ENCODE assay signal across 21 cellular contexts in the genomic region with DNA sequence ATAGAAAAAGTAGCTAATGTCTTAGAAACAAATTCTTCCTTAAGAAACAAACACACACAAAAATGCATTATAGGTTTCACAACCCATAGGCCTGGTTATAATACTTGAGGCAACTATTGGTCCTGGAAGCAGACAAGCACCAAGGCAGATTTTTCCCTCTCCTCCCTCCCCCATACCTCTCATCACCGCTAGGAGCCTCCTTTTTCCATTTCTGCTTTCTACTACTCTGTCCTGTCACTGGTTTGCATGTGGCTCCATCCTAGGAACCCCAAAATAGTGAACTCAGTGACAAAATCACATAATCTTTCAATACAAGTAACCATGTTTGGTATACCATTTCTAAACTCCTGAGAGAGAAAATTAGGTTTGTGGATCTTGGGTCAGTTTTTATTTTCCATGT.
"Had no signal": no experiment of that assay in that cellular context is flagged by ENCODE, and none has a peak within 500 bp of the region (broad histone marks: within the 10 kb centered on the region; RNA-seq: fewer than 3 reads in every experiment).

No MANE protein-coding gene starts in this region.

- H3K27ac Mint-ChIP-seq: activated CD4-positive, alpha-beta memory T cell treated with anti-CD3 and anti-CD28 coated beads for 36 hours; activated CD8-positive, alpha-beta memory T cell treated with anti-CD3 and anti-CD28 coated beads, Interleukin-2, amount 10 ng/mL, durations not matched to agents 7 days and 5 days; activated naive CD4-positive, alpha-beta T cell treated with anti-CD3 and anti-CD28 coated beads for 36 hours; activated T-helper 2 cell treated with anti-CD3 and anti-CD28 coated beads, Interferon-gamma antibody, Interleukin-2, Interleukin-4, amounts not matched to agents 10 μg/mL and 5 μg/mL and 100 μg/mL, durations not matched to agents 14 hours and 24 hours and 36 hours; dendritic cell treated with granulocyte-macrophage colony-stimulating factor and Interleukin-4, amounts not matched to agents 40 ng/mL and 50 ng/mL, for 4 days; nephron progenitor cell; progenitor cell of endocrine pancreas had no signal

- H3K4me3 Mint-ChIP-seq: activated CD4-positive, alpha-beta memory T cell treated with anti-CD3 and anti-CD28 coated beads for 36 hours; activated CD8-positive, alpha-beta memory T cell treated with anti-CD3 and anti-CD28 coated beads, Interleukin-2, amount 10 ng/mL, durations not matched to agents 7 days and 5 days; activated naive CD4-positive, alpha-beta T cell treated with anti-CD3 and anti-CD28 coated beads for 36 hours; dendritic cell treated with granulocyte-macrophage colony-stimulating factor and Interleukin-4, amounts not matched to agents 40 ng/mL and 50 ng/mL, for 4 days; nephron progenitor cell had no signal

- H3K9me3 Mint-ChIP-seq: dendritic cell treated with granulocyte-macrophage colony-stimulating factor and Interleukin-4, amounts not matched to agents 40 ng/mL and 50 ng/mL, for 4 days; nephron progenitor cell had no signal

- H3K9me3 ChIP-seq: gastrocnemius medialis, heart left ventricle, lower lobe of right lung, right atrium auricular region, suprapubic skin, upper lobe of right lung had no signal

- H3K4me1 ChIP-seq: gastrocnemius medialis, heart left ventricle, lower lobe of right lung, right atrium auricular region, suprapubic skin, upper lobe of right lung had no signal

- DNase-seq: activated CD4-positive, alpha-beta memory T cell treated with anti-CD3 and anti-CD28 coated beads for 36 hours; activated CD8-positive, alpha-beta memory T cell treated with anti-CD3 and anti-CD28 coated beads, Interleukin-2, amount 10 ng/mL, durations not matched to agents 7 days and 5 days; activated naive CD4-positive, alpha-beta T cell treated with anti-CD3 and anti-CD28 coated beads for 36 hours; activated T-cell treated with anti-CD3 and anti-CD28 coated beads, Interleukin-2, amount 50 U/mL, for 1 hour; effector memory CD4-positive, alpha-beta T cell; gastrocnemius medialis; heart left ventricle; left cardiac atrium; lower lobe of right lung; nephron progenitor cell; stimulated activated CD4-positive, alpha-beta T cell treated with anti-CD3 and anti-CD28 coated beads, Interleukin-15, amount 100 ng/mL, for 24 hours; stimulated activated CD4-positive, alpha-beta T cell treated with anti-CD3 and anti-CD28 coated beads, Interleukin-4, amount 100 ng/mL, for 1 hour; stimulated activated naive CD4-positive, alpha-beta T cell treated with Interleukin-2 at 50 U/mL for 16 hours; T1000; upper lobe of right lung had no signal

- H3K36me3 Mint-ChIP-seq: activated CD4-positive, alpha-beta memory T cell treated with anti-CD3 and anti-CD28 coated beads for 36 hours; activated CD8-positive, alpha-beta memory T cell treated with anti-CD3 and anti-CD28 coated beads, Interleukin-2, amount 10 ng/mL, durations not matched to agents 7 days and 5 days had no signal

- H3K27me3 Mint-ChIP-seq: activated CD4-positive, alpha-beta memory T cell treated with anti-CD3 and anti-CD28 coated beads for 36 hours; activated CD8-positive, alpha-beta memory T cell treated with anti-CD3 and anti-CD28 coated beads, Interleukin-2, amount 10 ng/mL, durations not matched to agents 7 days and 5 days; dendritic cell treated with granulocyte-macrophage colony-stimulating factor and Interleukin-4, amounts not matched to agents 40 ng/mL and 50 ng/mL, for 4 days; progenitor cell of endocrine pancreas had no signal

- H3K27ac ChIP-seq: gastrocnemius medialis, heart left ventricle, lower lobe of right lung, right atrium auricular region, skin epidermis, suprapubic skin, upper lobe of right lung had no signal

- H3K27me3 ChIP-seq: gastrocnemius medialis, heart left ventricle, right atrium auricular region, suprapubic skin, upper lobe of right lung had no signal

- H3K36me3 ChIP-seq: gastrocnemius medialis, heart left ventricle, lower lobe of right lung, right atrium auricular region, suprapubic skin, upper lobe of right lung had no signal

- ATAC-seq: activated CD8-positive, alpha-beta memory T cell treated with anti-CD3 and anti-CD28 coated beads, Interleukin-2, amount 10 ng/mL, durations not matched to agents 7 days and 5 days; gastrocnemius medialis; heart left ventricle; left cardiac atrium; lower lobe of right lung; upper lobe of right lung had no signal

- H3K4me1 Mint-ChIP-seq: activated CD8-positive, alpha-beta memory T cell treated with anti-CD3 and anti-CD28 coated beads, Interleukin-2, amount 10 ng/mL, durations not matched to agents 7 days and 5 days; nephron progenitor cell had no signal

- H3K4me3 ChIP-seq: gastrocnemius medialis, heart left ventricle, lower lobe of right lung, right atrium auricular region, skin epidermis, suprapubic skin, upper lobe of right lung had no signal
